8 cellular contexts compared by ENCODE assay signal in the genomic region with DNA sequence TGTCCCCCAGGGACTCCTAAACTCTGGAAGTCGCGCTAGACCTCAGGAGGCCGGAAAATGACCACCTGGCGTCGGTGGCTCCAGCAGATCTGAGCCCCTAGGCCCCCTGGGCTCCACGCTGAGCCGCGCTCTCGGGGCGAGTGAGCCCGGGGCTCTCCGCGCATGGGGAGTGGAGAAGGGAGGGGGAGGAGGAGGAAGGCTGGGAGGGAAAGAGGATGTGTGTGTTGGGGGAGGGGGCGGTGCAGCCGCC.
DNase-seq lines count a peak whose midpoint lies in the region; ATAC-seq and TF ChIP-seq lines count a peak whose summit lies in the region.

No MANE protein-coding gene starts in this region.

- peaks cover 100% of the 10 kb centered on the region for H3K27me3 Mint-ChIP-seq in nephron progenitor cell (ENCODE audit: low read depth, poor library complexity)

- peak overlapping the region; percentile 82 for H3K4me3 Mint-ChIP-seq in nephron progenitor cell

- no peaks in the 10 kb centered on the region for H3K36me3 Mint-ChIP-seq in nephron progenitor cell (ENCODE audit: low read depth)

- peaks cover 51% of the 10 kb centered on the region for H3K4me1 Mint-ChIP-seq in nephron progenitor cell

- no peaks in the 10 kb centered on the region for H3K9me3 Mint-ChIP-seq in nephron progenitor cell

- no peak overlapping the region for H3K27ac Mint-ChIP-seq in nephron progenitor cell

- H3K4me3 ChIP-seq in GM12865 (ENCODE audit: low read depth, low read length) = peak overlapping the region; percentile 60
- peak overlapping the region; percentile 41 for H3K4me3 ChIP-seq in astrocyte of the spinal cord (ENCODE audit: low read depth, low read length)

- DNase-seq in GM12865 (ENCODE audit: low read depth) (no peak), astrocyte of the spinal cord (ENCODE audit: low read depth, low spot score) (no peak), nephron progenitor cell (no peak), cerebellar cortex (ENCODE audit: low spot score) (no peak)
- no peak for DNase-seq in stimulated activated naive CD4-positive, alpha-beta T cell (lab: John Stamatoyannopoulos, UW)
- no peak for DNase-seq in effector CD8-positive, alpha-beta T cell (lab: John Stamatoyannopoulos, UW)

- peak; percentile 11 for ATAC-seq in HG03460 (IDR thresholded peaks at IDR 0.05; ENCODE audit: unreplicated experiment)
- ATAC-seq in HG03175 (IDR thresholded peaks at IDR 0.05; ENCODE audit: unreplicated experiment) = no peak

- in situ Hi-C loops in astrocyte of the spinal cord (cut with HindIII; ENCODE audit: low sequenced_read_pairs) = no loop called here

- TF ChIP-seq CTCF in GM12865 (IDR thresholded peaks at IDR 0.05; ENCODE audit: insufficient read depth, low read depth, low read length, missing control alignments) = no peak
- TF ChIP-seq CTCF in astrocyte of the spinal cord (IDR thresholded peaks at IDR 0.05; ENCODE audit: low read depth, low read length) = no peak
- TF ChIP-seq CTCF in nephron progenitor cell (IDR thresholded peaks at IDR 0.05) = no peak
